29 cellular contexts compared by ENCODE assay signal in the genomic region with DNA sequence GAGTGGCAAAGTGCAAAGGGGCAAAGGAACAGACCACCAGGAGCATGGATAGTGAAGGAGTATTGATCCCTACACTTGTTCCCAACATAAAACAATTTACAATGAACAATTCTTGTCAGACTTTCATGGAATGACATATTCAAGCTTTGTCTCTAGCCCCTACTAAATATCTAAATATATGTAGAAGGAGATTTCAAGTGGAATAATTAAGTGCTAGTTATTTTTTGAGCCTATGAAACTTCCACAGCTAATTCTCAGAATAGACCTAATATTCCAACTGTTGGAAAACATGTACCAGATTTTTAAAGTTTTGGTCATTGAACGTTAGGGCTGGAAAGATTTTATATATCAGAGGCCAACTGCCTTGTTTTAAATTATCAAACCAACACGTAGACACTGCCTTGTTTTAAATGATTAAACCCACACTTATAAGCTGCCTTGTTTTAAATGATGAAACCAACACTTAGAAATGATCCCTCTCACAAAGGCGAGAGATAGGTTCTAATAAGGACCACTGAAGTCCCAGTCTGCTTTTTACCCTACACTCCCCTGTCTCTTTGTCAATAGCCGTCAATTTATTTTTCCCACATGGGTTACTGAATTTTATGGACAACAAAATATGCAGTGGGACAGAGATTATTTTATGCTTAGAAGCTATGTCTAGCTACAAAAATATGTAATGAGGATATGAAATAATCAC.
"Had no signal": no experiment of that assay in that cellular context is flagged by ENCODE, and none has a peak within 500 bp of the region (broad histone marks: within the 10 kb centered on the region; RNA-seq: fewer than 3 reads in every experiment).

No MANE protein-coding gene starts in this region.

- H3K27ac ChIP-seq: stomach, suprapubic skin, testis, thoracic aorta, thyroid gland, tibial artery, tibial nerve, transverse colon, upper lobe of left lung, upper lobe of right lung, uterus, vagina had no signal

- H3K4me3 Mint-ChIP-seq: stimulated activated effector memory CD8-positive, alpha-beta T cell treated with anti-CD3 and anti-CD28 coated beads, Interleukin-12 subunit alpha, Interleukin-12 subunit beta, amount 100 ng/mL, for 72 hours; stimulated activated memory B cell treated with anti-CD40 and anti-IgM and Interleukin-4, amounts not matched to agents 10 μg/mL and 1 μg/mL and 100 μg/mL, for 72 hours; stimulated activated naive B cell treated with anti-CD40 and anti-IgM and Interleukin-4, amounts not matched to agents 10 μg/mL and 1 μg/mL and 100 μg/mL, for 72 hours; stimulated activated naive CD8-positive, alpha-beta T cell treated with anti-CD3 and anti-CD28 coated beads, Interleukin-15, amount 100 ng/mL, for 72 hours; stimulated activated naive CD8-positive, alpha-beta T cell treated with anti-CD3 and anti-CD28 coated beads, Interleukin-15, Interleukin-2, amounts not matched to agents 100 ng/mL and 50 ng/mL, for 24 hours; type B pancreatic cell had no signal

- H3K9me3 ChIP-seq: stomach, suprapubic skin, testis, thoracic aorta, thyroid gland, tibial artery, tibial nerve, transverse colon, upper lobe of left lung, upper lobe of right lung, uterus, vagina had no signal

- DNase-seq: stimulated activated CD4-positive, alpha-beta T cell treated with anti-CD3 and anti-CD28 coated beads, Interleukin-2, amount 100 ng/mL, for 48 hours; stimulated activated CD4-positive, alpha-beta T cell treated with anti-CD3 and anti-CD28 coated beads, Interleukin-4, amount 100 ng/mL, for 1 hour; stimulated activated CD4-positive, alpha-beta T cell treated with anti-CD3 and anti-CD28 coated beads, Interleukin-4, amount 100 ng/mL, for 24 hours; stimulated activated CD4-positive, alpha-beta T cell treated with anti-CD3 and anti-CD28 coated beads, Interleukin-4, amount 100 ng/mL, for 4 hours; stimulated activated CD8-positive, alpha-beta memory T cell treated with anti-CD3 and anti-CD28 coated beads, Interleukin-4, amount 100 ng/mL, for 48 hours; stimulated activated naive B cell treated with anti-CD40 and anti-IgM and Interleukin-4, amounts not matched to agents 10 μg/mL and 1 μg/mL and 100 μg/mL, for 72 hours; stimulated activated naive CD4-positive, alpha-beta T cell; stimulated activated naive CD4-positive, alpha-beta T cell treated with Interleukin-2 at 50 U/mL for 16 hours; stimulated activated naive CD8-positive, alpha-beta T cell treated with anti-CD3 and anti-CD28 coated beads, Interleukin-15, amount 100 ng/mL, for 72 hours; stimulated activated naive CD8-positive, alpha-beta T cell treated with anti-CD3 and anti-CD28 coated beads, Interleukin-15, Interleukin-2, amounts not matched to agents 100 U/mL and 50 U/mL, for 24 hours; stomach; substantia nigra; testis; tibial artery; transverse colon; trophoblast cell; upper lobe of left lung; upper lobe of right lung; uterus had no signal

- ATAC-seq: stimulated activated effector memory CD8-positive, alpha-beta T cell treated with anti-CD3 and anti-CD28 coated beads, Interleukin-12 subunit alpha, Interleukin-12 subunit beta, amount 100 ng/mL, for 72 hours; stimulated activated memory B cell treated with anti-CD40 and anti-IgM and Interleukin-4, amounts not matched to agents 10 μg/mL and 1 μg/mL and 100 μg/mL, for 72 hours; stimulated activated naive B cell treated with anti-CD40 and anti-IgM and Interleukin-4, amounts not matched to agents 10 μg/mL and 1 μg/mL and 100 μg/mL, for 72 hours; stimulated activated naive CD8-positive, alpha-beta T cell treated with anti-CD3 and anti-CD28 coated beads, Interleukin-15, amount 100 ng/mL, for 72 hours; stimulated activated naive CD8-positive, alpha-beta T cell treated with anti-CD3 and anti-CD28 coated beads, Interleukin-15, Interleukin-2, amounts not matched to agents 100 U/mL and 50 U/mL, for 24 hours; upper lobe of right lung had no signal

- FAIRE-seq: urothelium cell line had no signal

- H3K27me3 ChIP-seq: testis, thyroid gland, tibial nerve, upper lobe of left lung, upper lobe of right lung, uterus, vagina had no signal

- H3K4me1 Mint-ChIP-seq: stimulated activated effector memory CD8-positive, alpha-beta T cell treated with anti-CD3 and anti-CD28 coated beads, Interleukin-12 subunit alpha, Interleukin-12 subunit beta, amount 100 ng/mL, for 72 hours; stimulated activated memory B cell treated with anti-CD40 and anti-IgM and Interleukin-4, amounts not matched to agents 10 μg/mL and 1 μg/mL and 100 μg/mL, for 72 hours; stimulated activated naive CD8-positive, alpha-beta T cell treated with anti-CD3 and anti-CD28 coated beads, Interleukin-15, amount 100 ng/mL, for 72 hours had no signal

- H3K36me3 ChIP-seq: stomach, suprapubic skin, thoracic aorta, thyroid gland, tibial artery, tibial nerve, transverse colon, upper lobe of left lung, upper lobe of right lung, uterus, vagina had no signal

- H3K4me1 ChIP-seq: stomach, suprapubic skin, testis, thyroid gland, tibial artery, tibial nerve, transverse colon, upper lobe of left lung, upper lobe of right lung, uterus had no signal

- H3K27ac Mint-ChIP-seq: stimulated activated effector memory CD8-positive, alpha-beta T cell treated with anti-CD3 and anti-CD28 coated beads, Interleukin-12 subunit alpha, Interleukin-12 subunit beta, amount 100 ng/mL, for 72 hours; stimulated activated memory B cell treated with anti-CD40 and anti-IgM and Interleukin-4, amounts not matched to agents 10 μg/mL and 1 μg/mL and 100 μg/mL, for 72 hours; stimulated activated naive B cell treated with anti-CD40 and anti-IgM and Interleukin-4, amounts not matched to agents 10 μg/mL and 1 μg/mL and 100 μg/mL, for 72 hours; stimulated activated naive CD8-positive, alpha-beta T cell treated with anti-CD3 and anti-CD28 coated beads, Interleukin-15, amount 100 ng/mL, for 72 hours; stimulated activated naive CD8-positive, alpha-beta T cell treated with anti-CD3 and anti-CD28 coated beads, Interleukin-15, Interleukin-2, amounts not matched to agents 100 ng/mL and 50 ng/mL, for 24 hours; type B pancreatic cell had no signal

- H3K9me3 Mint-ChIP-seq: stimulated activated effector memory CD8-positive, alpha-beta T cell treated with anti-CD3 and anti-CD28 coated beads, Interleukin-12 subunit alpha, Interleukin-12 subunit beta, amount 100 ng/mL, for 72 hours; stimulated activated memory B cell treated with anti-CD40 and anti-IgM and Interleukin-4, amounts not matched to agents 10 μg/mL and 1 μg/mL and 100 μg/mL, for 72 hours; stimulated activated naive B cell treated with anti-CD40 and anti-IgM and Interleukin-4, amounts not matched to agents 10 μg/mL and 1 μg/mL and 100 μg/mL, for 72 hours; stimulated activated naive CD8-positive, alpha-beta T cell treated with anti-CD3 and anti-CD28 coated beads, Interleukin-15, amount 100 ng/mL, for 72 hours; stimulated activated naive CD8-positive, alpha-beta T cell treated with anti-CD3 and anti-CD28 coated beads, Interleukin-15, Interleukin-2, amounts not matched to agents 100 ng/mL and 50 ng/mL, for 24 hours; type B pancreatic cell had no signal

- H3K4me3 ChIP-seq: stomach, suprapubic skin, testis, thoracic aorta, thyroid gland, tibial artery, tibial nerve, transverse colon, upper lobe of left lung, upper lobe of right lung, uterus, vagina had no signal

- H3K36me3 Mint-ChIP-seq: stimulated activated effector memory CD8-positive, alpha-beta T cell treated with anti-CD3 and anti-CD28 coated beads, Interleukin-12 subunit alpha, Interleukin-12 subunit beta, amount 100 ng/mL, for 72 hours; stimulated activated memory B cell treated with anti-CD40 and anti-IgM and Interleukin-4, amounts not matched to agents 10 μg/mL and 1 μg/mL and 100 μg/mL, for 72 hours; stimulated activated naive B cell treated with anti-CD40 and anti-IgM and Interleukin-4, amounts not matched to agents 10 μg/mL and 1 μg/mL and 100 μg/mL, for 72 hours; type B pancreatic cell had no signal
